Comparison of ENCODE assay signal across 3 cellular contexts in genomic region chr19:45106363-45106762, GRCh38. TPM values are rescaled to one million over a fixed set of nuclear protein-coding genes. Genes with fewer than 3 reads are reported as not detected.
"Had no signal": no experiment of that assay in that cellular context is flagged by ENCODE, and none has a peak within 500 bp of the region (broad histone marks: within the 10 kb centered on the region; RNA-seq: fewer than 3 reads in every experiment).

No MANE protein-coding gene starts in this region.

RNA-seq across cellular contexts. Expression of gene ZNF296, which starts 30.1 kb away (rescaled TPM):
- total RNA-seq: M059J, SJCRH30 had no signal

RNA-seq across cellular contexts. Expression of gene NKPD1, which starts 54.4 kb away (rescaled TPM):
- total RNA-seq: M059J, Right ventricle myocardium inferior, SJCRH30 had no signal
